Comparison of ENCODE assay signal across 20 cellular contexts in the genomic region with DNA sequence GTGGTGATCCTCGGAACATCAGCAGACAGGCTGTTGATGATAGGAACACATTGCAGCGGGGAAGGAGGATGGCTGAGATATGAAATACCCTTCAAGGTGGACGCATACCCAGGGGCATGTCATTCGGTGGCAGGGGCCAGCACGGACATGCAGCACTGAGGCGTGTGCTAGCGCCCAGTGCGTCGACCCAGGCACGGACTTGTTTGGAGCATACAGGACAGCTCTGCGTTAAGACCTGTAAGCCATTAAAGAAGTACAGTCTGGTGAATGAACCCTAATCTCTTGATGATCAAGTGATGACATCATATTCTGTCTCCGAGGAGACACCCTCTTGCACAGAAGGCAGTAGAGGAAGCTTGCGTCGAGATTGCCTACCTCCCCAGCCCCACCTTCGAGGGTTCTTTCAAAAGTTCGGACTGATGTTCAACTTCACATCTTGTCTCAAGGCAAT.
DNase-seq lines count a peak whose midpoint lies in the region; ATAC-seq and TF ChIP-seq lines count a peak whose summit lies in the region.
"Had no signal": no experiment of that assay in that cellular context is flagged by ENCODE, and none has a peak within 500 bp of the region (broad histone marks: within the 10 kb centered on the region; RNA-seq: fewer than 3 reads in every experiment).

No MANE protein-coding gene starts in this region.

- intact Hi-C loops in mammary epithelial cell (cut with micrococcal nuclease) (no loop called here), breast epithelium (cut with DNase I; ENCODE audit: low total_unique reads) (no loop called here)
- intact Hi-C loops in activated CD4-positive, alpha-beta T cell treated with anti-CD3 and anti-CD28 coated beads, Interleukin-2, amount 10 ng/mL, durations not matched to agents 24 days and 14 days (cut with micrococcal nuclease) = no loop called here

- H3K9me3 ChIP-seq in mammary epithelial cell (replicated peaks; ENCODE audit: insufficient read depth, low read length) (no peaks in the 10 kb centered on the region), breast epithelium (no peaks in the 10 kb centered on the region)
- H3K9me3 ChIP-seq: stomach had no signal

- BruUV-seq in mammary epithelial cell (replicated peaks; lab: Mats Ljungman, UMichigan) = no TSS peak

- no peak for TF ChIP-seq CTCF in mammary epithelial cell (conservative IDR thresholded peaks at IDR 0.05 in 1 of 2, IDR thresholded peaks at IDR 0.05 in 1 of 2; ENCODE audit: extremely low read depth in 1 of 2, insufficient read depth in 1 of 2, low read depth in 1 of 2, low read length in 2 of 2)
- no peak for TF ChIP-seq CTCF in breast epithelium (IDR thresholded peaks at IDR 0.05)
- TF ChIP-seq CTCF in brain microvascular endothelial cell (IDR thresholded peaks at IDR 0.05; ENCODE audit: low read depth, low read length, missing control alignments) = no peak
- TF ChIP-seq CTCF in foreskin keratinocyte (conservative IDR thresholded peaks at IDR 0.05) = no peak

- peak overlapping the region; percentile 97 for H2AFZ ChIP-seq in mammary epithelial cell (ENCODE audit: low read depth, low read length)

- CTCF ChIA-PET in mammary epithelial cell (lab: Charles Lee; ENCODE audit: low non-redundant PET) = no interaction called here

- dilution Hi-C loops in mammary epithelial cell (cut with HindIII; ENCODE audit: low sequenced_read_pairs) = no loop called here

- H3K4me1 Mint-ChIP-seq in immature natural killer cell = no peaks in the 10 kb centered on the region
- H3K4me1 Mint-ChIP-seq in activated CD4-positive, alpha-beta T cell treated with anti-CD3 and anti-CD28 coated beads, Interleukin-2, amount 10 ng/mL, durations not matched to agents 24 days and 14 days = no peaks in the 10 kb centered on the region
- H3K4me1 Mint-ChIP-seq: activated naive CD8-positive, alpha-beta T cell treated with anti-CD3 and anti-CD28 coated beads, Interleukin-2, amount 10 ng/mL, durations not matched to agents 7 days and 5 days; memory B cell; natural killer cell had no signal

- no peaks in the 10 kb centered on the region for H3K27me3 Mint-ChIP-seq in immature natural killer cell (ENCODE audit: low read depth in 3 of 3)
- H3K27me3 Mint-ChIP-seq in activated CD4-positive, alpha-beta T cell treated with anti-CD3 and anti-CD28 coated beads, Interleukin-2, amount 10 ng/mL, durations not matched to agents 24 days and 14 days = no peaks in the 10 kb centered on the region
- H3K27me3 Mint-ChIP-seq: activated naive CD8-positive, alpha-beta T cell treated with anti-CD3 and anti-CD28 coated beads, Interleukin-2, amount 10 ng/mL, durations not matched to agents 7 days and 5 days; memory B cell; type B pancreatic cell had no signal

- 62% methylated on average over 16 of the region's 16 CpGs for WGBS in mammary epithelial cell (ENCODE audit: low coverage, missing lambda C conversion rate)

- H3K9me3 Mint-ChIP-seq in immature natural killer cell = no peaks in the 10 kb centered on the region
- H3K9me3 Mint-ChIP-seq in activated CD4-positive, alpha-beta T cell treated with anti-CD3 and anti-CD28 coated beads, Interleukin-2, amount 10 ng/mL, durations not matched to agents 24 days and 14 days = no peaks in the 10 kb centered on the region
- H3K9me3 Mint-ChIP-seq: activated naive CD8-positive, alpha-beta T cell treated with anti-CD3 and anti-CD28 coated beads, Interleukin-2, amount 10 ng/mL, durations not matched to agents 7 days and 5 days; memory B cell; natural killer cell; type B pancreatic cell had no signal

- H3K4me3 ChIP-seq in mammary epithelial cell (replicated peaks in 1 of 3; ENCODE audit: insufficient read depth in 1 of 3, low read depth in 2 of 3, low read length in 3 of 3) (no peak overlapping the region), breast epithelium (no peak overlapping the region), brain microvascular endothelial cell (ENCODE audit: low read depth, low read length) (no peak overlapping the region)
- H3K4me3 ChIP-seq: cardiac muscle cell, GM12878, SK-N-MC, stomach had no signal

- H3K4me2 ChIP-seq in mammary epithelial cell (ENCODE audit: insufficient read depth, low read depth, low read length) = no peak overlapping the region

- H3K9ac ChIP-seq in mammary epithelial cell (ENCODE audit: insufficient read depth, low read length) = no peak overlapping the region

- H3K27me3 ChIP-seq in mammary epithelial cell (ENCODE audit: insufficient read depth, low read length) = no peaks in the 10 kb centered on the region
- no peaks in the 10 kb centered on the region for H3K27me3 ChIP-seq in breast epithelium
- no peaks in the 10 kb centered on the region for H3K27me3 ChIP-seq in brain microvascular endothelial cell (replicated peaks)
- no peaks in the 10 kb centered on the region for H3K27me3 ChIP-seq in foreskin keratinocyte
- H3K27me3 ChIP-seq: cardiac muscle cell, stomach had no signal

- H4K20me1 ChIP-seq in mammary epithelial cell (ENCODE audit: insufficient read depth, low read length) = no peaks in the 10 kb centered on the region

- H3K36me3 ChIP-seq in mammary epithelial cell (ENCODE audit: insufficient read depth, low read length) = no peaks in the 10 kb centered on the region
- no peaks in the 10 kb centered on the region for H3K36me3 ChIP-seq in breast epithelium
- no peaks in the 10 kb centered on the region for H3K36me3 ChIP-seq in brain microvascular endothelial cell (replicated peaks)
- H3K36me3 ChIP-seq: cardiac muscle cell had no signal

- no peak for TF ChIP-seq POLR2A in breast epithelium (IDR thresholded peaks at IDR 0.05)

- in situ Hi-C loops in mammary epithelial cell (cut with MboI; ENCODE audit: low sequenced_read_pairs in 2 of 2) = no loop called here
- in situ Hi-C loops in brain microvascular endothelial cell (cut with HindIII; ENCODE audit: low pct_ligation_motif_present, low sequenced_read_pairs) = no loop called here

- H3K4me1 ChIP-seq in mammary epithelial cell (ENCODE audit: insufficient read depth, low read length) = peaks cover 29% of the 10 kb centered on the region
- no peaks in the 10 kb centered on the region for H3K4me1 ChIP-seq in breast epithelium
- H3K4me1 ChIP-seq in foreskin keratinocyte = peaks cover 29% of the 10 kb centered on the region

- H3K27ac ChIP-seq in mammary epithelial cell (ENCODE audit: insufficient read depth, low read depth, low read length) (peak overlapping the region; percentile 81), breast epithelium (no peak overlapping the region), brain microvascular endothelial cell (peak overlapping the region; percentile 95), foreskin keratinocyte (peak overlapping the region; percentile 88)
- H3K27ac ChIP-seq: C4-2B, cardiac muscle cell, SK-N-MC had no signal

- no peak overlapping the region for H3K27ac Mint-ChIP-seq in immature natural killer cell
- no peak overlapping the region for H3K27ac Mint-ChIP-seq in activated CD4-positive, alpha-beta T cell treated with anti-CD3 and anti-CD28 coated beads, Interleukin-2, amount 10 ng/mL, durations not matched to agents 24 days and 14 days
- H3K27ac Mint-ChIP-seq: activated naive CD8-positive, alpha-beta T cell treated with anti-CD3 and anti-CD28 coated beads, Interleukin-2, amount 10 ng/mL, durations not matched to agents 7 days and 5 days; memory B cell; natural killer cell; type B pancreatic cell had no signal

- no peaks in the 10 kb centered on the region for H3K36me3 Mint-ChIP-seq in immature natural killer cell
- no peaks in the 10 kb centered on the region for H3K36me3 Mint-ChIP-seq in activated CD4-positive, alpha-beta T cell treated with anti-CD3 and anti-CD28 coated beads, Interleukin-2, amount 10 ng/mL, durations not matched to agents 24 days and 14 days (ENCODE audit: low read depth)
- H3K36me3 Mint-ChIP-seq: activated naive CD8-positive, alpha-beta T cell treated with anti-CD3 and anti-CD28 coated beads, Interleukin-2, amount 10 ng/mL, durations not matched to agents 7 days and 5 days; natural killer cell had no signal

- DNase-seq in mammary epithelial cell = no peak
- no peak for DNase-seq in breast epithelium (ENCODE audit: low spot score in 2 of 2)
- DNase-seq in brain microvascular endothelial cell = peak; percentile 27
- DNase-seq in foreskin keratinocyte = peak; percentile 93 to 98
- DNase-seq in immature natural killer cell = no peak
- DNase-seq in NK-92 (lab: John Stamatoyannopoulos, UW; ENCODE audit: unreplicated experiment) = no peak
- no peak for DNase-seq in activated CD4-positive, alpha-beta T cell treated with anti-CD3 and anti-CD28 coated beads, Interleukin-2, amount 10 ng/mL, durations not matched to agents 24 days and 14 days
- DNase-seq: activated naive CD8-positive, alpha-beta T cell treated with anti-CD3 and anti-CD28 coated beads, Interleukin-2, amount 10 ng/mL, durations not matched to agents 7 days and 5 days; natural killer cell; NCI-H1417 treated with DMSO at 0.1 percent for 48 hours; posterior cingulate gyrus; stimulated activated CD4-positive, alpha-beta T cell treated with anti-CD3 and anti-CD28 coated beads, Interleukin-2, amount 100 ng/mL, for 24 hours had no signal

- H3K79me2 ChIP-seq in mammary epithelial cell (ENCODE audit: insufficient read depth, low read length) = no peaks in the 10 kb centered on the region

- no peak overlapping the region for H3K4me3 Mint-ChIP-seq in immature natural killer cell
- H3K4me3 Mint-ChIP-seq in activated CD4-positive, alpha-beta T cell treated with anti-CD3 and anti-CD28 coated beads, Interleukin-2, amount 10 ng/mL, durations not matched to agents 24 days and 14 days = no peak overlapping the region
- H3K4me3 Mint-ChIP-seq: activated naive CD8-positive, alpha-beta T cell treated with anti-CD3 and anti-CD28 coated beads, Interleukin-2, amount 10 ng/mL, durations not matched to agents 7 days and 5 days; memory B cell; natural killer cell; type B pancreatic cell had no signal

- ATAC-seq in foreskin keratinocyte (peak; percentile 72), HG02885 (IDR thresholded peaks at IDR 0.05; ENCODE audit: poor library complexity, unreplicated experiment) (no peak)
- ATAC-seq: GM12878, natural killer cell had no signal

Comparison
In these comparisons a context has a peak if more than half of its experiments do, and no peak if none do; other contexts are left out.
1. H3K27ac ChIP-seq: peak in mammary epithelial cell (single experiment), brain microvascular endothelial cell (single experiment) and foreskin keratinocyte (single experiment); none in breast epithelium (0 of 2).
2. DNase-seq: peak in brain microvascular endothelial cell (single experiment) and foreskin keratinocyte (2 of 2); none in mammary epithelial cell (single experiment), breast epithelium (0 of 2), immature natural killer cell (0 of 3), NK-92 (single experiment) and activated CD4-positive, alpha-beta T cell treated with anti-CD3 and anti-CD28 coated beads, Interleukin-2, amount 10 ng/mL, durations not matched to agents 24 days and 14 days (single experiment).